2 cellular contexts compared by ENCODE assay signal in genomic region chr2:206875701-206876100, GRCh38.
TF ChIP-seq lines count a peak whose summit lies in the region.

No MANE protein-coding gene starts in this region.

TF ChIP-seq in H1, 55 proteins besides CTCF, POLR2A, EP300 and RAD21:
- TF ChIP-seq NRF1 (IDR thresholded peaks at IDR 0.05; ENCODE audit: low read depth, low read length) (no peak), TEAD4 (IDR thresholded peaks at IDR 0.05; ENCODE audit: low read depth, low read length) (no peak), RBBP5 (IDR thresholded peaks at IDR 0.05; ENCODE audit: borderline replicate concordance, low read depth, low read length) (no peak), USF2 (IDR thresholded peaks at IDR 0.05; ENCODE audit: low read length) (no peak), SIRT6 (IDR thresholded peaks at IDR 0.05; ENCODE audit: low read length) (no peak)

TF ChIP-seq in neural cell, 6 proteins besides CTCF, POLR2A, EP300 and RAD21:
- TF ChIP-seq EZH2 (IDR thresholded peaks at IDR 0.05; ENCODE audit: borderline replicate concordance, insufficient read depth, low read length, poor library complexity, severe bottlenecking) (no peak), SMC3 (conservative IDR thresholded peaks at IDR 0.05; ENCODE audit: poor library complexity) (no peak), TAF1 (IDR thresholded peaks at IDR 0.05; ENCODE audit: low read depth) (no peak)
